10 cellular contexts compared by ENCODE assay signal in genomic region chr2:42099431-42100173, GRCh38. TPM values are rescaled to one million over a fixed set of nuclear protein-coding genes. Genes with fewer than 3 reads are reported as not detected.
DNase-seq lines count a peak whose midpoint lies in the region; ATAC-seq and TF ChIP-seq lines count a peak whose summit lies in the region.
"Had no signal": no experiment of that assay in that cellular context is flagged by ENCODE, and none has a peak within 500 bp of the region (broad histone marks: within the 10 kb centered on the region; RNA-seq: fewer than 3 reads in every experiment).

No MANE protein-coding gene starts in this region.

- intact Hi-C loops in activated CD4-positive, alpha-beta T cell treated with anti-CD3 and anti-CD28 coated beads, Interleukin-2, amount 10 ng/mL, durations not matched to agents 24 days and 14 days (cut with micrococcal nuclease): loop anchor here (5.0 kb wide), 1 partner anchor 393 kb away; the partner anchor contains the start of gene KCNG3
- intact Hi-C loops in activated CD4-positive, alpha-beta T cell treated with anti-CD3 and anti-CD28 coated beads for 36 hours (cut with DNase I, micrococcal nuclease): loop anchor here (5.0 to 10.0 kb wide), 2 partner anchors 563 to 565 kb away; no protein-coding TSS in a partner anchor

- peaks cover 9% of the 10 kb centered on the region for H3K36me3 Mint-ChIP-seq in activated CD4-positive, alpha-beta T cell treated with anti-CD3 and anti-CD28 coated beads, Interleukin-2, amount 10 ng/mL, durations not matched to agents 24 days and 14 days (ENCODE audit: low read depth)
- no peaks in the 10 kb centered on the region for H3K36me3 Mint-ChIP-seq in activated CD4-positive, alpha-beta T cell treated with anti-CD3 and anti-CD28 coated beads for 36 hours (ENCODE audit: low read depth)
- H3K36me3 Mint-ChIP-seq in endothelial cell (ENCODE audit: low read depth, unreplicated experiment): peaks cover 8% of the 10 kb centered on the region
- peaks cover 21% of the 10 kb centered on the region for H3K36me3 Mint-ChIP-seq in stimulated activated effector memory CD8-positive, alpha-beta T cell treated with anti-CD3 and anti-CD28 coated beads, Interleukin-12 subunit alpha, Interleukin-12 subunit beta, amount 100 ng/mL, for 72 hours

- peak; percentile 72 for DNase-seq in activated CD4-positive, alpha-beta T cell treated with anti-CD3 and anti-CD28 coated beads, Interleukin-2, amount 10 ng/mL, durations not matched to agents 24 days and 14 days
- DNase-seq in activated CD4-positive, alpha-beta T cell treated with anti-CD3 and anti-CD28 coated beads for 36 hours: no peak
- DNase-seq in NAMALWA (ENCODE audit: low spot score): peak; percentile 60
- no peak for DNase-seq in endothelial cell (ENCODE audit: low spot score)
- no peak for DNase-seq in stimulated activated effector memory CD8-positive, alpha-beta T cell treated with anti-CD3 and anti-CD28 coated beads, Interleukin-12 subunit alpha, Interleukin-12 subunit beta, amount 100 ng/mL, for 72 hours (ENCODE audit: low spot score in 2 of 2)
- no peak for DNase-seq in ecto neural progenitor cell (ENCODE audit: low spot score)
- DNase-seq: effector CD4-positive, alpha-beta T cell; SW 1271 had no signal

- H3K27ac Mint-ChIP-seq in activated CD4-positive, alpha-beta T cell treated with anti-CD3 and anti-CD28 coated beads, Interleukin-2, amount 10 ng/mL, durations not matched to agents 24 days and 14 days: peak overlapping the region; percentile 30
- no peak overlapping the region for H3K27ac Mint-ChIP-seq in activated CD4-positive, alpha-beta T cell treated with anti-CD3 and anti-CD28 coated beads for 36 hours
- no peak overlapping the region for H3K27ac Mint-ChIP-seq in endothelial cell (ENCODE audit: unreplicated experiment)
- H3K27ac Mint-ChIP-seq in stimulated activated effector memory CD8-positive, alpha-beta T cell treated with anti-CD3 and anti-CD28 coated beads, Interleukin-12 subunit alpha, Interleukin-12 subunit beta, amount 100 ng/mL, for 72 hours: peak overlapping the region; percentile 76

- CTCF ChIA-PET in activated CD4-positive, alpha-beta T cell treated with anti-CD3 and anti-CD28 coated beads for 36 hours (lab: Charles Lee): interaction anchor here (0.6 to 1.6 kb wide), 14 partner anchors 8 to 1748 kb away, joined by 3 to 6 read pairs (median 4); no protein-coding TSS in a partner anchor

- peaks cover 2% of the 10 kb centered on the region for H3K27me3 Mint-ChIP-seq in activated CD4-positive, alpha-beta T cell treated with anti-CD3 and anti-CD28 coated beads, Interleukin-2, amount 10 ng/mL, durations not matched to agents 24 days and 14 days
- no peaks in the 10 kb centered on the region for H3K27me3 Mint-ChIP-seq in activated CD4-positive, alpha-beta T cell treated with anti-CD3 and anti-CD28 coated beads for 36 hours
- H3K27me3 Mint-ChIP-seq in endothelial cell (ENCODE audit: unreplicated experiment): peaks cover 20% of the 10 kb centered on the region

- POLR2A ChIA-PET in activated CD4-positive, alpha-beta T cell treated with anti-CD3 and anti-CD28 coated beads for 36 hours (lab: Charles Lee): interaction anchor here (0.6 to 1.0 kb wide), 2 partner anchors 83 to 261 kb away, joined by 3 read pairs; no protein-coding TSS in a partner anchor

- TF ChIP-seq CTCF in endothelial cell (IDR thresholded peaks at IDR 0.05; ENCODE audit: unreplicated experiment): no peak

- H3K4me3 Mint-ChIP-seq in activated CD4-positive, alpha-beta T cell treated with anti-CD3 and anti-CD28 coated beads, Interleukin-2, amount 10 ng/mL, durations not matched to agents 24 days and 14 days: peak overlapping the region; percentile 27
- no peak overlapping the region for H3K4me3 Mint-ChIP-seq in activated CD4-positive, alpha-beta T cell treated with anti-CD3 and anti-CD28 coated beads for 36 hours
- H3K4me3 Mint-ChIP-seq in endothelial cell (ENCODE audit: unreplicated experiment): peak overlapping the region; percentile 69
- H3K4me3 Mint-ChIP-seq in stimulated activated effector memory CD8-positive, alpha-beta T cell treated with anti-CD3 and anti-CD28 coated beads, Interleukin-12 subunit alpha, Interleukin-12 subunit beta, amount 100 ng/mL, for 72 hours: peak overlapping the region; percentile 31

- peaks cover 9% of the 10 kb centered on the region for H3K9me3 Mint-ChIP-seq in activated CD4-positive, alpha-beta T cell treated with anti-CD3 and anti-CD28 coated beads, Interleukin-2, amount 10 ng/mL, durations not matched to agents 24 days and 14 days
- peaks cover 9% of the 10 kb centered on the region for H3K9me3 Mint-ChIP-seq in activated CD4-positive, alpha-beta T cell treated with anti-CD3 and anti-CD28 coated beads for 36 hours (ENCODE audit: low read depth)
- no peaks in the 10 kb centered on the region for H3K9me3 Mint-ChIP-seq in endothelial cell (ENCODE audit: unreplicated experiment)
- H3K9me3 Mint-ChIP-seq in stimulated activated effector memory CD8-positive, alpha-beta T cell treated with anti-CD3 and anti-CD28 coated beads, Interleukin-12 subunit alpha, Interleukin-12 subunit beta, amount 100 ng/mL, for 72 hours: peaks cover 7% of the 10 kb centered on the region

- ATAC-seq in activated CD4-positive, alpha-beta T cell treated with anti-CD3 and anti-CD28 coated beads for 36 hours: no peak
- no peak for ATAC-seq in stimulated activated effector memory CD8-positive, alpha-beta T cell treated with anti-CD3 and anti-CD28 coated beads, Interleukin-12 subunit alpha, Interleukin-12 subunit beta, amount 100 ng/mL, for 72 hours
- ATAC-seq in HG03159 (IDR thresholded peaks at IDR 0.05; ENCODE audit: unreplicated experiment): no peak
- no peak for ATAC-seq in GM19463 (IDR thresholded peaks at IDR 0.05; ENCODE audit: unreplicated experiment)

- H3K4me1 Mint-ChIP-seq in activated CD4-positive, alpha-beta T cell treated with anti-CD3 and anti-CD28 coated beads, Interleukin-2, amount 10 ng/mL, durations not matched to agents 24 days and 14 days: peaks cover 58% of the 10 kb centered on the region
- H3K4me1 Mint-ChIP-seq in activated CD4-positive, alpha-beta T cell treated with anti-CD3 and anti-CD28 coated beads for 36 hours: peaks cover 41% of the 10 kb centered on the region
- H3K4me1 Mint-ChIP-seq in endothelial cell (ENCODE audit: unreplicated experiment): peaks cover 15% of the 10 kb centered on the region
- H3K4me1 Mint-ChIP-seq in stimulated activated effector memory CD8-positive, alpha-beta T cell treated with anti-CD3 and anti-CD28 coated beads, Interleukin-12 subunit alpha, Interleukin-12 subunit beta, amount 100 ng/mL, for 72 hours: peaks cover 63% of the 10 kb centered on the region

RNA-seq across cellular contexts. Expression of gene PKDCC, which starts 51.8 kb away (rescaled TPM):
- total RNA-seq in activated CD4-positive, alpha-beta T cell treated with anti-CD3 and anti-CD28 coated beads, Interleukin-2, amount 10 ng/mL, durations not matched to agents 24 days and 14 days: not detected in 2 replicates
- total RNA-seq in activated CD4-positive, alpha-beta T cell treated with anti-CD3 and anti-CD28 coated beads for 36 hours: not detected
- 9.6 TPM for total RNA-seq in endothelial cell (ENCODE audit: unreplicated experiment)

Comparison
In these comparisons a context has a peak if more than half of its experiments do, and no peak if none do; other contexts are left out.
1. DNase-seq: peak in activated CD4-positive, alpha-beta T cell treated with anti-CD3 and anti-CD28 coated beads, Interleukin-2, amount 10 ng/mL, durations not matched to agents 24 days and 14 days (single experiment) and NAMALWA (single experiment); none in activated CD4-positive, alpha-beta T cell treated with anti-CD3 and anti-CD28 coated beads for 36 hours (single experiment), endothelial cell (single experiment), stimulated activated effector memory CD8-positive, alpha-beta T cell treated with anti-CD3 and anti-CD28 coated beads, Interleukin-12 subunit alpha, Interleukin-12 subunit beta, amount 100 ng/mL, for 72 hours (0 of 2) and ecto neural progenitor cell (single experiment).
2. H3K27ac Mint-ChIP-seq: peak in activated CD4-positive, alpha-beta T cell treated with anti-CD3 and anti-CD28 coated beads, Interleukin-2, amount 10 ng/mL, durations not matched to agents 24 days and 14 days (single experiment) and stimulated activated effector memory CD8-positive, alpha-beta T cell treated with anti-CD3 and anti-CD28 coated beads, Interleukin-12 subunit alpha, Interleukin-12 subunit beta, amount 100 ng/mL, for 72 hours (single experiment); none in activated CD4-positive, alpha-beta T cell treated with anti-CD3 and anti-CD28 coated beads for 36 hours (single experiment) and endothelial cell (single experiment).